In the genomic region with DNA sequence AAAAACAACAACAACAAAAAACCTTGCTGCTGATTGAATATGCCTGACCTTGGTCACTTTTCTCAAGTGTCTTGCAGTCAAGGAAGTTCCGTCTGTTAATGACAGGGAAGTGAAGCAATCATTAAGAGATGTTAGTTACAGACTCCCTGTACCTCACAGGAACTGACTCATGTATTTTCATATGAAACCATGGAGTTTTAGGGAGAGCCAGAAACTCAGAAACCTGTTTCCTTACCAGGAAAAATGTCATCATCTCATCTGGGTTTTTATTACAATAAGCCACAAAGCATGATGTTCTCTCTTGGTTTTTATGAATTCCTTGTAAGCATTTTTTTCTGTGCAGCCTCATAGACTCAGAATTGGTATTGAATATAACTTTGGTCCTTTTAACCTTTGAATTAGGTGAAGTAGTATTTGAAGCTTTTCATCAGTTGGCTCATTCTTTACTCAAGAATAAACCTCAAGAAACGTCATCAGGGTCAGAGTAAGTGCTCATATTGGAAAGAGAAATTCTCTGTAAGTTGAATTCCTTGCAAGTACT, we compare ENCODE assay signal across 9 cellular contexts. TPM values are rescaled to one million over a fixed set of nuclear protein-coding genes. Genes with fewer than 3 reads are reported as not detected.
A peak's percentile ranks its signal among the peaks of the same experiment; 100 is the strongest.
DNase-seq lines count a peak whose midpoint lies in the region; ATAC-seq and TF ChIP-seq lines count a peak whose summit lies in the region.
"Had no signal": no experiment of that assay in that cellular context is flagged by ENCODE, and none has a peak within 500 bp of the region (broad histone marks: within the 10 kb centered on the region; RNA-seq: fewer than 3 reads in every experiment).

No MANE protein-coding gene starts in this region.

- intact Hi-C loops in posterior cingulate gyrus (cut with DNase I) = no loop called here

- no peak overlapping the region for H3K4me2 ChIP-seq in hepatocyte
- H3K4me2 ChIP-seq: BLaER1 had no signal

- TF ChIP-seq CTCF in hepatocyte (IDR thresholded peaks at IDR 0.05; ENCODE audit: poor library complexity) (no peak), upper lobe of left lung (IDR thresholded peaks at IDR 0.05) (no peak)

- TF ChIP-seq POLR2A in upper lobe of left lung (IDR thresholded peaks at IDR 0.05) = peak in 1 of 4 donors; percentile 20

- 61% methylated on average over 2 of the region's 2 CpGs for WGBS in hepatocyte (ENCODE audit: low lambda C conversion rate, missing lambda C conversion rate)
- WGBS in upper lobe of left lung, 2 donors = 21 to 28% methylated on average over 2 of the region's 2 CpGs

- no peak overlapping the region for H3K4me3 Mint-ChIP-seq in activated CD4-positive, alpha-beta T cell treated with anti-CD3 and anti-CD28 coated beads, Interleukin-2, amount 10 ng/mL, durations not matched to agents 7 days and 5 days
- peak overlapping the region; percentile 6 for H3K4me3 Mint-ChIP-seq in activated naive CD8-positive, alpha-beta T cell treated with anti-CD3 and anti-CD28 coated beads, Interleukin-2, amount 50 U/mL, for 24 hours

- CTCF ChIA-PET in activated CD4-positive, alpha-beta T cell treated with anti-CD3 and anti-CD28 coated beads, Interleukin-2, amount 10 ng/mL, durations not matched to agents 7 days and 5 days (lab: Charles Lee) = interaction anchor here (0.8 to 1.3 kb wide), 3 partner anchors 8 to 34 kb away, joined by 3 to 4 read pairs (median 3); a partner anchor contains a TSS

- H3K4me3 ChIP-seq in hepatocyte = no peak overlapping the region
- no peak overlapping the region for H3K4me3 ChIP-seq in upper lobe of left lung
- H3K4me3 ChIP-seq: BLaER1 had no signal

- H4K20me1 ChIP-seq in hepatocyte (ENCODE audit: insufficient read depth, poor library complexity, severe bottlenecking) = no peaks in the 10 kb centered on the region
- H4K20me1 ChIP-seq: BLaER1 had no signal

- peaks cover 17% of the 10 kb centered on the region for H3K4me1 ChIP-seq in hepatocyte (ENCODE audit: insufficient read depth)
- H3K4me1 ChIP-seq in upper lobe of left lung = peaks cover 31 to 60% (median 39%) of the 10 kb centered on the region in 4 donors

- TF ChIP-seq EP300 in upper lobe of left lung (IDR thresholded peaks at IDR 0.05) = peak in 2 of 4 donors; percentile 53 to 56

- H3K9me3 ChIP-seq in hepatocyte (ENCODE audit: low read depth) (no peaks in the 10 kb centered on the region), upper lobe of left lung (no peaks in the 10 kb centered on the region)

- ATAC-seq in activated naive CD8-positive, alpha-beta T cell treated with anti-CD3 and anti-CD28 coated beads, Interleukin-2, amount 50 U/mL, for 24 hours = peak; percentile 83
- ATAC-seq in upper lobe of left lung (ENCODE audit: low FRiP score in 2 of 2) (peak; percentile 86), HG03159 (IDR thresholded peaks at IDR 0.05; ENCODE audit: unreplicated experiment) (no peak), GM21619 (IDR thresholded peaks at IDR 0.05; ENCODE audit: unreplicated experiment) (no peak)

- POLR2A ChIA-PET in activated CD4-positive, alpha-beta T cell treated with anti-CD3 and anti-CD28 coated beads, Interleukin-2, amount 10 ng/mL, durations not matched to agents 7 days and 5 days (lab: Charles Lee) = interaction anchor here (0.6 to 1.0 kb wide), 3 partner anchors 9 to 60 kb away, joined by 3 to 4 read pairs (median 3); a partner anchor contains a TSS

- no peak for DNase-seq in activated CD4-positive, alpha-beta T cell treated with anti-CD3 and anti-CD28 coated beads, Interleukin-2, amount 10 ng/mL, durations not matched to agents 7 days and 5 days
- no peak for DNase-seq in activated CD4-positive, alpha-beta T cell treated with anti-CD3 and anti-CD28 coated beads for 4 hours
- DNase-seq in activated naive CD8-positive, alpha-beta T cell treated with anti-CD3 and anti-CD28 coated beads, Interleukin-2, amount 50 U/mL, for 24 hours = no peak
- DNase-seq in hepatocyte (ENCODE audit: low spot score) = peak; percentile 34
- DNase-seq in upper lobe of left lung = no peak
- no peak for DNase-seq in posterior cingulate gyrus

- no peaks in the 10 kb centered on the region for H3K9me2 ChIP-seq in hepatocyte (replicated peaks; ENCODE audit: insufficient read depth)

- H3K4me1 Mint-ChIP-seq in activated CD4-positive, alpha-beta T cell treated with anti-CD3 and anti-CD28 coated beads, Interleukin-2, amount 10 ng/mL, durations not matched to agents 7 days and 5 days = peaks cover 47% of the 10 kb centered on the region
- peaks cover 55% of the 10 kb centered on the region for H3K4me1 Mint-ChIP-seq in activated naive CD8-positive, alpha-beta T cell treated with anti-CD3 and anti-CD28 coated beads, Interleukin-2, amount 50 U/mL, for 24 hours

- H3K27me3 Mint-ChIP-seq in activated CD4-positive, alpha-beta T cell treated with anti-CD3 and anti-CD28 coated beads, Interleukin-2, amount 10 ng/mL, durations not matched to agents 7 days and 5 days = peaks cover 2% of the 10 kb centered on the region
- H3K27me3 Mint-ChIP-seq in activated naive CD8-positive, alpha-beta T cell treated with anti-CD3 and anti-CD28 coated beads, Interleukin-2, amount 50 U/mL, for 24 hours = no peaks in the 10 kb centered on the region

- H3K79me2 ChIP-seq in hepatocyte = peaks cover 30% of the 10 kb centered on the region

- H3K36me3 Mint-ChIP-seq in activated CD4-positive, alpha-beta T cell treated with anti-CD3 and anti-CD28 coated beads, Interleukin-2, amount 10 ng/mL, durations not matched to agents 7 days and 5 days (ENCODE audit: low read depth) = peaks cover 14% of the 10 kb centered on the region
- peaks cover 8% of the 10 kb centered on the region for H3K36me3 Mint-ChIP-seq in activated naive CD8-positive, alpha-beta T cell treated with anti-CD3 and anti-CD28 coated beads, Interleukin-2, amount 50 U/mL, for 24 hours (ENCODE audit: low read depth)

- peaks cover 2% of the 10 kb centered on the region for H3K9me3 Mint-ChIP-seq in activated CD4-positive, alpha-beta T cell treated with anti-CD3 and anti-CD28 coated beads, Interleukin-2, amount 10 ng/mL, durations not matched to agents 7 days and 5 days
- H3K9me3 Mint-ChIP-seq in activated naive CD8-positive, alpha-beta T cell treated with anti-CD3 and anti-CD28 coated beads, Interleukin-2, amount 50 U/mL, for 24 hours = no peaks in the 10 kb centered on the region

- H2AFZ ChIP-seq in hepatocyte = no peak overlapping the region

- H3K27ac ChIP-seq in hepatocyte (peak overlapping the region; percentile 67), upper lobe of left lung (peak overlapping the region; percentile 59 to 82 (median 74))
- H3K27ac ChIP-seq: BLaER1 had no signal

- peak overlapping the region; percentile 22 for H3K27ac Mint-ChIP-seq in activated CD4-positive, alpha-beta T cell treated with anti-CD3 and anti-CD28 coated beads, Interleukin-2, amount 10 ng/mL, durations not matched to agents 7 days and 5 days
- peak overlapping the region; percentile 87 for H3K27ac Mint-ChIP-seq in activated naive CD8-positive, alpha-beta T cell treated with anti-CD3 and anti-CD28 coated beads, Interleukin-2, amount 50 U/mL, for 24 hours

- H3K36me3 ChIP-seq in hepatocyte (replicated peaks; ENCODE audit: insufficient read depth, low read depth) (no peaks in the 10 kb centered on the region), upper lobe of left lung (peaks cover 0 to under 1% (median 0%) of the 10 kb centered on the region in 4 donors)

- H3K27me3 ChIP-seq in hepatocyte = no peaks in the 10 kb centered on the region
- no peaks in the 10 kb centered on the region for H3K27me3 ChIP-seq in upper lobe of left lung
- H3K27me3 ChIP-seq: BLaER1 had no signal

RNA-seq across cellular contexts. Expression of a gene that starts 10.3 kb away (rescaled TPM):
- 10 to 100 TPM; 21.7 to 26.7 TPM for total RNA-seq in activated CD4-positive, alpha-beta T cell treated with anti-CD3 and anti-CD28 coated beads, Interleukin-2, amount 10 ng/mL, durations not matched to agents 7 days and 5 days
- total RNA-seq in hepatocyte = 60.0 and 61.5 TPM in 2 replicates
- polyA plus RNA-seq in hepatocyte = 48.9 and 57.3 TPM in 2 replicates
- total RNA-seq in upper lobe of left lung = 10 to 100 TPM in 5 of 6 donors, 1 to 10 TPM in 1; 6.8 to 34.4 (median 22.3) TPM

RNA-seq across cellular contexts. Expression of a gene that starts 10.7 kb away (rescaled TPM):
- 10 to 100 TPM in 1 of 2 experiments, 1 to 10 TPM in 1; 9.9 to 10.8 TPM for total RNA-seq in activated CD4-positive, alpha-beta T cell treated with anti-CD3 and anti-CD28 coated beads, Interleukin-2, amount 10 ng/mL, durations not matched to agents 7 days and 5 days
- total RNA-seq in hepatocyte (38.1 and 40.3 TPM in 2 replicates), upper lobe of left lung (10 to 100 TPM in 5 of 6 donors, 1 to 10 TPM in 1; 7.2 to 33.0 (median 19.3) TPM)
- 10.3 and 15.0 TPM in 2 replicates for polyA plus RNA-seq in hepatocyte

Comparison
In these comparisons a context has a peak if more than half of its experiments do, and no peak if none do; other contexts are left out.
1. ATAC-seq: peak in activated naive CD8-positive, alpha-beta T cell treated with anti-CD3 and anti-CD28 coated beads, Interleukin-2, amount 50 U/mL, for 24 hours (single experiment) and upper lobe of left lung (2 of 2); none in HG03159 (single experiment) and GM21619 (single experiment).